In the genomic region with DNA sequence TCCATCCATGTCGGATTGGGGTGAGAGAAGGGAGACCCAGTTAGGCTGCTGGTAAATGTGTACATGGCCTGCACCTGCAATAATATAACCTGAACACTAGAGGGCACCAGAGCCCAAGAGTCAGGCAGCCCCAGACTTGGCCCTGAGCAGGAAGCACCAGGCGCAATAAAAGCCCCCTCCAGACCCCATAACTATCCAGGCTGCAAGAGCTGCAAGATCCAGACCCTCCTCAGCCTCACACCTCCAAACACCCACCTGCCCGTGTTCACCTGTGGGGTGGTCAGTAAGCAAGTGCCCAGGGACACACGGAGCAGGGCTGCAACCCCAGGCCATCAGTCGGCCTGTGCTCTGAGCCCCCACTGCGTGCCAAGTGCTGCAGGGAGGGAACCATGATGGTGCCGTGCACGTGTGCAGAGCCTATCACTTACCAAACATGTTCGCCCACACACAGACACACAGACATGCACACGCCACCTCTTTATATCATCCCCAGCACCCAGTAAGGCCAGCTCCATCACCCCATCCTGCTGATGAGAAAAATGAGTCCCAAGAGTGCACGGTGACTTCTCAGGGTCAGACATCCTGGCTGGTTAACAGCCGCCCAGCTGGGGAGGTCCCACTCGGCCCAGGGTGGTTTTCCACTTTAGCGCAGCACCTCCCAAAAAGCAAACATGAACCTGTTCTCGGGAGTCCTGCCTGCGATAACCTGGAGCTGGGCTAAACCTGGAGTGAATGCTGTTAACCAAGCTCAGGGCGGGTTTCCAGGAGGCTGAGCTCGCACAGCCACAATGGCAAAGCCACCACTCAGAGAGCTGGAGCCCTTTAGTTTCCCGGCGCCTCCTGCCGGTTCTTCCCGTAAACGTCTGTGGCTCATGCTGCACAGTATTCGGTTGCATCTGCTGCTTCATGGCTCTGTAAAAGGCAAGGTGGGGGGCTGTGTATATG, we compare ENCODE assay signal across 8 cellular contexts.
DNase-seq lines count a peak whose midpoint lies in the region; ATAC-seq and TF ChIP-seq lines count a peak whose summit lies in the region.

No MANE protein-coding gene starts in this region.

- no peak overlapping the region for H3K4me3 Mint-ChIP-seq in activated CD8-positive, alpha-beta memory T cell treated with anti-CD3 and anti-CD28 coated beads, Interleukin-2, amount 10 ng/mL, durations not matched to agents 7 days and 5 days
- no peak overlapping the region for H3K4me3 Mint-ChIP-seq in naive thymus-derived CD4-positive, alpha-beta T cell

- H3K9me3 ChIP-seq in naive thymus-derived CD4-positive, alpha-beta T cell (ENCODE audit: control insufficient read depth in 2 of 3, low read length in 3 of 3): no peaks in the 10 kb centered on the region
- no peaks in the 10 kb centered on the region for H3K9me3 ChIP-seq in upper lobe of left lung

- H3K27ac ChIP-seq in naive thymus-derived CD4-positive, alpha-beta T cell (ENCODE audit: low read depth, low read length): no peak overlapping the region
- no peak overlapping the region for H3K27ac ChIP-seq in upper lobe of left lung

- no peaks in the 10 kb centered on the region for H3K36me3 Mint-ChIP-seq in activated CD8-positive, alpha-beta memory T cell treated with anti-CD3 and anti-CD28 coated beads, Interleukin-2, amount 10 ng/mL, durations not matched to agents 7 days and 5 days
- no peaks in the 10 kb centered on the region for H3K36me3 Mint-ChIP-seq in naive thymus-derived CD4-positive, alpha-beta T cell

- H3K36me3 ChIP-seq in naive thymus-derived CD4-positive, alpha-beta T cell (ENCODE audit: control insufficient read depth in 2 of 3, insufficient read depth in 3 of 3, low read length in 3 of 3): no peaks in the 10 kb centered on the region
- no peaks in the 10 kb centered on the region for H3K36me3 ChIP-seq in upper lobe of left lung

- H3K4me1 Mint-ChIP-seq in activated CD8-positive, alpha-beta memory T cell treated with anti-CD3 and anti-CD28 coated beads, Interleukin-2, amount 10 ng/mL, durations not matched to agents 7 days and 5 days: peaks cover 2% of the 10 kb centered on the region
- H3K4me1 Mint-ChIP-seq in naive thymus-derived CD4-positive, alpha-beta T cell: peaks cover 0 to 2% (median 0%) of the 10 kb centered on the region in 7 donors

- CTCF ChIA-PET in activated CD8-positive, alpha-beta memory T cell treated with anti-CD3 and anti-CD28 coated beads, Interleukin-2, amount 10 ng/mL, durations not matched to agents 7 days and 5 days (lab: Charles Lee): interaction anchor here (0.6 to 7.8 kb wide), 24 partner anchors 9 to 809 kb away, joined by 3 to 189 read pairs (median 3); a partner anchor contains a TSS
- CTCF ChIA-PET in naive thymus-derived CD4-positive, alpha-beta T cell (lab: Charles Lee): interaction anchor here (0.9 to 5.4 kb wide), 4 partner anchors 10 to 166 kb away, joined by 3 to 63 read pairs (median 4); no protein-coding TSS in a partner anchor

- H3K27me3 ChIP-seq in naive thymus-derived CD4-positive, alpha-beta T cell (ENCODE audit: control insufficient read depth in 2 of 2, insufficient read depth in 2 of 2, low read length in 2 of 2): no peaks in the 10 kb centered on the region
- no peaks in the 10 kb centered on the region for H3K27me3 ChIP-seq in upper lobe of left lung

- intact Hi-C loops in naive thymus-derived CD4-positive, alpha-beta T cell (cut with micrococcal nuclease): loop anchor here (1.0 to 10.0 kb wide), 7 partner anchors 54 to 810 kb away; a partner anchor contains a TSS

- 58 to 65% methylated on average over 22 to 23 of the region's 24 CpGs for WGBS in upper lobe of left lung, 2 donors

- no peaks in the 10 kb centered on the region for H3K27me3 Mint-ChIP-seq in activated CD8-positive, alpha-beta memory T cell treated with anti-CD3 and anti-CD28 coated beads, Interleukin-2, amount 10 ng/mL, durations not matched to agents 7 days and 5 days
- H3K27me3 Mint-ChIP-seq in naive thymus-derived CD4-positive, alpha-beta T cell: peaks cover 0 to 4% (median 4%) of the 10 kb centered on the region in 5 donors

- TF ChIP-seq POLR2A in upper lobe of left lung (IDR thresholded peaks at IDR 0.05): no peak

- ATAC-seq in GM18909 (IDR thresholded peaks at IDR 0.05; ENCODE audit: poor library complexity, unreplicated experiment) (peak; percentile 82), HG03571 (IDR thresholded peaks at IDR 0.05; ENCODE audit: unreplicated experiment) (peak; percentile 53), upper lobe of left lung (ENCODE audit: low FRiP score in 2 of 2) (peak; percentile 78 to 87)
- ATAC-seq in activated CD8-positive, alpha-beta memory T cell treated with anti-CD3 and anti-CD28 coated beads, Interleukin-2, amount 10 ng/mL, durations not matched to agents 7 days and 5 days: peak; percentile 83
- peak; percentile 75 for ATAC-seq in naive thymus-derived CD4-positive, alpha-beta T cell

- H3K4me1 ChIP-seq in naive thymus-derived CD4-positive, alpha-beta T cell (ENCODE audit: control insufficient read depth in 2 of 2, insufficient read depth in 2 of 2, low read length in 2 of 2): no peaks in the 10 kb centered on the region
- H3K4me1 ChIP-seq in upper lobe of left lung: peaks cover 0 to 10% (median 2%) of the 10 kb centered on the region in 4 donors

- DNase-seq in AG09309 (ENCODE audit: low read depth) (no peak), NCI-H82 (lab: John Stamatoyannopoulos, UW) (peak; percentile 79), epithelial cell of esophagus (ENCODE audit: low read depth) (peak; percentile 61), upper lobe of left lung (peak; percentile 37 to 85)
- peak; percentile 60 for DNase-seq in activated CD8-positive, alpha-beta memory T cell treated with anti-CD3 and anti-CD28 coated beads, Interleukin-2, amount 10 ng/mL, durations not matched to agents 7 days and 5 days
- DNase-seq in naive thymus-derived CD4-positive, alpha-beta T cell: peak in 8 of 9 donors; percentile 14 to 65 (median 45)

- H3K27ac Mint-ChIP-seq in activated CD8-positive, alpha-beta memory T cell treated with anti-CD3 and anti-CD28 coated beads, Interleukin-2, amount 10 ng/mL, durations not matched to agents 7 days and 5 days: no peak overlapping the region
- H3K27ac Mint-ChIP-seq in naive thymus-derived CD4-positive, alpha-beta T cell: no peak overlapping the region

- POLR2A ChIA-PET in naive thymus-derived CD4-positive, alpha-beta T cell (lab: Charles Lee): no interaction called here

- no peak overlapping the region for H3K4me3 ChIP-seq in AG09309 (ENCODE audit: control insufficient read depth, low read depth, low read length)
- no peak overlapping the region for H3K4me3 ChIP-seq in epithelial cell of esophagus (ENCODE audit: low read length)
- no peak overlapping the region for H3K4me3 ChIP-seq in naive thymus-derived CD4-positive, alpha-beta T cell (ENCODE audit: low read length)
- H3K4me3 ChIP-seq in upper lobe of left lung: no peak overlapping the region

- TF ChIP-seq CTCF in AG09309 (IDR thresholded peaks at IDR 0.05; ENCODE audit: control insufficient read depth, insufficient read depth, low read depth, low read length, missing control alignments) (peak; percentile 83), epithelial cell of esophagus (IDR thresholded peaks at IDR 0.05; ENCODE audit: insufficient read depth, low read depth, low read length, missing control alignments) (peak; percentile 83), upper lobe of left lung (IDR thresholded peaks at IDR 0.05) (peak; percentile 60 to 84 (median 76))

- H3K9me3 Mint-ChIP-seq in activated CD8-positive, alpha-beta memory T cell treated with anti-CD3 and anti-CD28 coated beads, Interleukin-2, amount 10 ng/mL, durations not matched to agents 7 days and 5 days (ENCODE audit: low read depth): no peaks in the 10 kb centered on the region
- H3K9me3 Mint-ChIP-seq in naive thymus-derived CD4-positive, alpha-beta T cell: no peaks in the 10 kb centered on the region

- TF ChIP-seq EP300 in upper lobe of left lung (IDR thresholded peaks at IDR 0.05): no peak
